Comparison of ENCODE assay signal across 8 cellular contexts in the genomic region with DNA sequence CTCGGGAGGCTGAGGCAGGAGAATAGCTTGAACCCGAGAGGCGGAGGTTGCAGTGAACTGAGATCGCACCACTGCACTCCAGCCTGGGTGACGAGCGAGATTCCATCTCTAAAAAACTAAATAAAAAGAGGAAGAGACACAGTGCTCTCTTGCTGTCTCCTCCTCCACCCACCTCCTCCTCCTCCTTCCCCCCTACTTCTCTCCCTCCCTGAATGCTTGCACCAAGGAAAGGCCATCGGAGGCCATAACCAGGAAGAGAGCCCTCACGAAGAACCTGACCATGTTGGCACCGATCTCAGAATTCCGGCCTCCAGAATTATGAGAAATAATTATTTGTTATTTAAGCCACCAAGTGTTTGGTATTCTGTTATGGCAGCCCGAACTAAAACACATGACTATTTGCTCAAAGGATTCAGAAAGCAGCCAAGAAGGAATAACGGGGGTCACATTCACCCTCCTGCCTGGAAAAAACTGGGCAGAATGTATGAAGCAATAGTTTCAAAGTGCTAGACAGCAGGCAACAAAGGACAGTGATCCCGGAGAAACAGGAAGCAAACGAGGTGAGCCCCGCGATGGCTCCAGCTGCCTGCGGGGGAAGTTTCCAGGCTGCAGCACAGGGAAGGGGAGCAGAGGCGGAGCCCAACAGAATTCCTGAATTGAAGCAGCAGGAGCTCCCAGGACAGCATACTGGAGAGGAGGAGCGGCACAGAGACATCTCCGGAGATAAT. TPM values are rescaled to one million over a fixed set of nuclear protein-coding genes. Genes with fewer than 3 reads are reported as not detected.
DNase-seq lines count a peak whose midpoint lies in the region; ATAC-seq and TF ChIP-seq lines count a peak whose summit lies in the region.

No MANE protein-coding gene starts in this region.

- ATAC-seq in gastroesophageal sphincter (peak; percentile 69), GM18909 (IDR thresholded peaks at IDR 0.05; ENCODE audit: poor library complexity, unreplicated experiment) (no peak)
- no peak for ATAC-seq in activated naive CD4-positive, alpha-beta T cell treated with anti-CD3 and anti-CD28 coated beads, Interleukin-2, amount 50 U/mL, for 72 hours

- H3K4me1 ChIP-seq in ES-I3 (ENCODE audit: insufficient read depth, low read length): peaks cover 8% of the 10 kb centered on the region
- H3K4me1 ChIP-seq in SJSA1 (replicated peaks): peaks cover 19% of the 10 kb centered on the region
- peaks cover 0 to 21% (median 8%) of the 10 kb centered on the region in 3 donors for H3K4me1 ChIP-seq in gastroesophageal sphincter
- H3K4me1 ChIP-seq in ovary (ENCODE audit: insufficient read depth): peaks cover 2% of the 10 kb centered on the region

- H3K27ac ChIP-seq in SJSA1 (peak overlapping the region; percentile 60), gastroesophageal sphincter (peak overlapping the region; percentile 50 to 88 (median 80)), ovary (peak overlapping the region in 1 of 2 donors; percentile 39)

- no peak for TF ChIP-seq POLR2A in gastroesophageal sphincter (IDR thresholded peaks at IDR 0.05)
- TF ChIP-seq POLR2A in ovary (IDR thresholded peaks at IDR 0.05): no peak

- peaks cover 1% of the 10 kb centered on the region for H3K27me3 Mint-ChIP-seq in activated CD4-positive, alpha-beta T cell treated with anti-CD3 and anti-CD28 coated beads, Interleukin-2, amount 10 ng/mL, durations not matched to agents 7 days and 5 days

- CTCF ChIA-PET in activated CD4-positive, alpha-beta T cell treated with anti-CD3 and anti-CD28 coated beads, Interleukin-2, amount 10 ng/mL, durations not matched to agents 7 days and 5 days (lab: Charles Lee): no interaction called here

- H3K9me3 ChIP-seq in ES-I3 (ENCODE audit: control insufficient read depth, insufficient read depth, low read length): no peaks in the 10 kb centered on the region
- H3K9me3 ChIP-seq in SJSA1 (replicated peaks): no peaks in the 10 kb centered on the region
- no peaks in the 10 kb centered on the region for H3K9me3 ChIP-seq in gastroesophageal sphincter
- no peaks in the 10 kb centered on the region for H3K9me3 ChIP-seq in ovary

- H3K4me3 Mint-ChIP-seq in activated CD4-positive, alpha-beta T cell treated with anti-CD3 and anti-CD28 coated beads, Interleukin-2, amount 10 ng/mL, durations not matched to agents 7 days and 5 days: no peak overlapping the region

- no peak overlapping the region for H3K27ac Mint-ChIP-seq in activated CD4-positive, alpha-beta T cell treated with anti-CD3 and anti-CD28 coated beads, Interleukin-2, amount 10 ng/mL, durations not matched to agents 7 days and 5 days
- H3K27ac Mint-ChIP-seq in activated naive CD4-positive, alpha-beta T cell treated with anti-CD3 and anti-CD28 coated beads, Interleukin-2, amount 50 U/mL, for 72 hours: no peak overlapping the region

- WGBS in gastroesophageal sphincter (ENCODE audit: low coverage in 1 of 2), 2 donors: 10 to 26% methylated on average over 13 to 20 of the region's 20 CpGs
- 14 to 16% (median 14%) methylated on average over 20 of the region's 20 CpGs for WGBS in ovary, 3 donors

- no peaks in the 10 kb centered on the region for H3K36me3 ChIP-seq in ES-I3 (ENCODE audit: insufficient read depth, low read length)
- H3K36me3 ChIP-seq in SJSA1: no peaks in the 10 kb centered on the region
- H3K36me3 ChIP-seq in gastroesophageal sphincter: no peaks in the 10 kb centered on the region
- H3K36me3 ChIP-seq in ovary: no peaks in the 10 kb centered on the region

- H3K27me3 ChIP-seq in SJSA1 (replicated peaks) (no peaks in the 10 kb centered on the region), gastroesophageal sphincter (no peaks in the 10 kb centered on the region), ovary (no peaks in the 10 kb centered on the region)

- DNase-seq in SJSA1 (ENCODE audit: low read depth in 1 of 2, low spot score in 2 of 2) (peak; percentile 68 to 71), ovary (peak; percentile 38 to 68 (median 47)), NCI-H1105 (lab: John Stamatoyannopoulos, UW) (no peak)
- no peak for DNase-seq in activated CD4-positive, alpha-beta T cell treated with anti-CD3 and anti-CD28 coated beads, Interleukin-2, amount 10 ng/mL, durations not matched to agents 7 days and 5 days
- DNase-seq in activated naive CD4-positive, alpha-beta T cell treated with anti-CD3 and anti-CD28 coated beads, Interleukin-2, amount 50 U/mL, for 72 hours (ENCODE audit: low spot score in 2 of 2): no peak

- TF ChIP-seq EP300 in gastroesophageal sphincter (IDR thresholded peaks at IDR 0.05) (no peak), ovary (IDR thresholded peaks at IDR 0.05) (no peak)

- intact Hi-C loops in ovary (cut with DNase I): no loop called here

- H3K9me3 Mint-ChIP-seq in activated CD4-positive, alpha-beta T cell treated with anti-CD3 and anti-CD28 coated beads, Interleukin-2, amount 10 ng/mL, durations not matched to agents 7 days and 5 days: no peaks in the 10 kb centered on the region
- H3K9me3 Mint-ChIP-seq in activated naive CD4-positive, alpha-beta T cell treated with anti-CD3 and anti-CD28 coated beads, Interleukin-2, amount 50 U/mL, for 72 hours: no peaks in the 10 kb centered on the region

- TF ChIP-seq CTCF in gastroesophageal sphincter (IDR thresholded peaks at IDR 0.05): no peak
- no peak for TF ChIP-seq CTCF in ovary (IDR thresholded peaks at IDR 0.05)

- POLR2A ChIA-PET in activated CD4-positive, alpha-beta T cell treated with anti-CD3 and anti-CD28 coated beads, Interleukin-2, amount 10 ng/mL, durations not matched to agents 7 days and 5 days (lab: Charles Lee): no interaction called here

- H3K9ac ChIP-seq in ES-I3 (ENCODE audit: low read depth, low read length): peak overlapping the region; percentile 25; the same call in 1 of the 2 replicates

- H3K36me3 Mint-ChIP-seq in activated CD4-positive, alpha-beta T cell treated with anti-CD3 and anti-CD28 coated beads, Interleukin-2, amount 10 ng/mL, durations not matched to agents 7 days and 5 days (ENCODE audit: low read depth): no peaks in the 10 kb centered on the region
- no peaks in the 10 kb centered on the region for H3K36me3 Mint-ChIP-seq in activated naive CD4-positive, alpha-beta T cell treated with anti-CD3 and anti-CD28 coated beads, Interleukin-2, amount 50 U/mL, for 72 hours

- peaks cover 10% of the 10 kb centered on the region for H3K4me1 Mint-ChIP-seq in activated CD4-positive, alpha-beta T cell treated with anti-CD3 and anti-CD28 coated beads, Interleukin-2, amount 10 ng/mL, durations not matched to agents 7 days and 5 days

- H3K4me3 ChIP-seq in SJSA1 (peak overlapping the region; percentile 7; the same call in 1 of the 2 replicates), gastroesophageal sphincter (peak overlapping the region; percentile 22 to 45), ovary (peak overlapping the region; percentile 35)

RNA-seq across cellular contexts. Expression of a gene that starts 35.8 kb away (rescaled TPM):
- total RNA-seq in SJSA1 (2014; rRNA removed; shearing (Covaris generic)): not detected in 2 replicates
- total RNA-seq in gastroesophageal sphincter (not detected), ovary (10 to 100 TPM in 1 of 7 donors, 1 to 10 TPM in 2, under 1 TPM in 2, not detected in 2; 0.37 to 49.6 (median 1.2) TPM)
- polyA plus RNA-seq in ovary: under 1 TPM; 0.05 to 0.22 TPM
- not detected for total RNA-seq in activated CD4-positive, alpha-beta T cell treated with anti-CD3 and anti-CD28 coated beads, Interleukin-2, amount 10 ng/mL, durations not matched to agents 7 days and 5 days
- not detected for total RNA-seq in activated naive CD4-positive, alpha-beta T cell treated with anti-CD3 and anti-CD28 coated beads, Interleukin-2, amount 50 U/mL, for 72 hours

RNA-seq across cellular contexts. Expression of a gene that starts 36.0 kb away (rescaled TPM):
- 39.9 and 46.7 TPM in 2 replicates for total RNA-seq in SJSA1 (2014; rRNA removed; shearing (Covaris generic))
- total RNA-seq in gastroesophageal sphincter (10 to 100 TPM; 19.6 to 31.4 (median 23.9) TPM), ovary (10 to 100 TPM; 14.5 to 29.1 (median 20.8) TPM)
- 10 to 100 TPM; 17.1 to 22.3 TPM for polyA plus RNA-seq in ovary
- 10 to 100 TPM; 19.5 to 19.9 TPM for total RNA-seq in activated CD4-positive, alpha-beta T cell treated with anti-CD3 and anti-CD28 coated beads, Interleukin-2, amount 10 ng/mL, durations not matched to agents 7 days and 5 days
- total RNA-seq in activated naive CD4-positive, alpha-beta T cell treated with anti-CD3 and anti-CD28 coated beads, Interleukin-2, amount 50 U/mL, for 72 hours: 10 to 100 TPM; 31.6 to 35.8 TPM

RNA-seq across cellular contexts. Expression of a gene that starts 36.7 kb away (rescaled TPM):
- total RNA-seq in SJSA1 (2014; rRNA removed; shearing (Covaris generic)): 61.5 and 81.6 TPM in 2 replicates
- 10 to 100 TPM; 17.7 to 27.1 (median 21.3) TPM for total RNA-seq in gastroesophageal sphincter
- total RNA-seq in ovary: 10 to 100 TPM; 24.2 to 39.3 (median 28.5) TPM
- 10 to 100 TPM; 27.6 to 39.4 TPM for polyA plus RNA-seq in ovary
- 10 to 100 TPM; 71.8 to 74.3 TPM for total RNA-seq in activated CD4-positive, alpha-beta T cell treated with anti-CD3 and anti-CD28 coated beads, Interleukin-2, amount 10 ng/mL, durations not matched to agents 7 days and 5 days
- 10 to 100 TPM; 61.3 to 73.0 TPM for total RNA-seq in activated naive CD4-positive, alpha-beta T cell treated with anti-CD3 and anti-CD28 coated beads, Interleukin-2, amount 50 U/mL, for 72 hours

Comparison
In these comparisons a context has a peak if more than half of its experiments do, and no peak if none do; other contexts are left out.
1. DNase-seq: peak in SJSA1 (2 of 2) and ovary (5 of 5); none in NCI-H1105 (single experiment), activated CD4-positive, alpha-beta T cell treated with anti-CD3 and anti-CD28 coated beads, Interleukin-2, amount 10 ng/mL, durations not matched to agents 7 days and 5 days (single experiment) and activated naive CD4-positive, alpha-beta T cell treated with anti-CD3 and anti-CD28 coated beads, Interleukin-2, amount 50 U/mL, for 72 hours (0 of 2).
2. Peak in every context shown above with its lines, with median percentiles within 50 percentile points of each other: H3K4me3 ChIP-seq.